In the genomic region with DNA sequence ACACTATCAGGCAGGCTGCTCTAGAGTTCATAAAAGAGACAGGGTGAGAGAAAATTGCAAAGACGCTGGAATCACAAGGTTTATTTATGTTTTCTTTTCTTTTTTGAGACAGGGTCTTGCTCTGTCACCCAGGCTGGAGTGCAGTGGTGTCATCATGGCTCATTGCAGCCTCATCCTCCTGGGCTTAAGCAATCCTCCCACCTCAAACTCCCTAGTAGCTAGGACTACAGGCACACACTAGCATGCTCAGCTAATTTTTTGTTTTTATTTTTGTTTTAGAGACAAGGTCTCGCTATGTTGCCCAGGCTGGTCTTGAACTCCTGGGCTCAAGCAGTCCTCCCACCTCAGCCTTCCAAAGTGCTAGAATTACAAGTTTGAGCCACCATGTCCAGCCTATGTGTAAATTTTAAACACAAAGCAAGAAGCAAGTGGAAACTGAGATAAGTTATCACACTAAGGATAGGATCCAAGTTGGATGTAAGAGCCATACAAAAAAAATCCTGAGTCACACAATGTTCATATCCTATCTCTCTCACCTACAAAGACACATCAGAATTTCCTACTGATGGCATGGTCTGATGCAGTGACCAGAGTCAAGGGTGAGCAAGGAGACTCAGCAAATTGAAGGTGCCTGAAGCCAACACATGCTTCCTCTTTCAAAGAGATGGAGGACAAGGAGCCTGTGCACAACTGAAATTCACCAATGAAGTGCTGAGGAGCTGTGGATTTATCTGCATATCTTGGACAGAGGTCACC, we compare ENCODE assay signal across 1 cellular context.
A peak's percentile ranks its signal among the peaks of the same experiment; 100 is the strongest.
TF ChIP-seq lines count a peak whose summit lies in the region.

No MANE protein-coding gene starts in this region.

TF ChIP-seq in K562, 482 proteins besides CTCF, POLR2A, EP300 and RAD21 (continued from another document and continues in another):
- TF ChIP-seq, protein P1, sequence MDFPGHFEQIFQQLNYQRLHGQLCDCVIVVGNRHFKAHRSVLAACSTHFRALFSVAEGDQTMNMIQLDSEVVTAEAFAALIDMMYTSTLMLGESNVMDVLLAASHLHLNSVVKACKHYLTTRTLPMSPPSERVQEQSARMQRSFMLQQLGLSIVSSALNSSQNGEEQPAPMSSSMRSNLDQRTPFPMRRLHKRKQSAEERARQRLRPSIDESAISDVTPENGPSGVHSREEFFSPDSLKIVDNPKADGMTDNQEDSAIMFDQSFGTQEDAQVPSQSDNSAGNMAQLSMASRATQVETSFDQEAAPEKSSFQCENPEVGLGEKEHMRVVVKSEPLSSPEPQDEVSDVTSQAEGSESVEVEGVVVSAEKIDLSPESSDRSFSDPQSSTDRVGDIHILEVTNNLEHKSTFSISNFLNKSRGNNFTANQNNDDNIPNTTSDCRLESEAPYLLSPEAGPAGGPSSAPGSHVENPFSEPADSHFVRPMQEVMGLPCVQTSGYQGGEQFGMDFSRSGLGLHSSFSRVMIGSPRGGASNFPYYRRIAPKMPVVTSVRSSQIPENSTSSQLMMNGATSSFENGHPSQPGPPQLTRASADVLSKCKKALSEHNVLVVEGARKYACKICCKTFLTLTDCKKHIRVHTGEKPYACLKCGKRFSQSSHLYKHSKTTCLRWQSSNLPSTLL (IDR thresholded peaks at IDR 0.05), result no peak
- TF ChIP-seq ARHGAP35 (IDR thresholded peaks at IDR 0.05; ENCODE audit: partially characterized antibody) (no peak), ZNF184 (CRISPR knock-in tag; IDR thresholded peaks at IDR 0.05) (no peak), MAFF (IDR thresholded peaks at IDR 0.05; ENCODE audit: low read length) (peak; percentile 18; the same call in 1 of the 2 replicates), CTBP1 (IDR thresholded peaks at IDR 0.05; ENCODE audit: borderline replicate concordance) (peak; percentile 90), NFE2L1 (tag; IDR thresholded peaks at IDR 0.05; ENCODE audit: borderline replicate concordance, low read depth) (no peak), POLR2B (IDR thresholded peaks at IDR 0.05; ENCODE audit: low read depth, partially characterized antibody) (no peak), HDAC8 (tag; IDR thresholded peaks at IDR 0.05) (no peak), SMARCC2 (IDR thresholded peaks at IDR 0.05; ENCODE audit: low read depth) (no peak; the same call in 1 of the 2 replicates), ELF4 (CRISPR knock-in tag; IDR thresholded peaks at IDR 0.05) (no peak), RBM22 (IDR thresholded peaks at IDR 0.05; ENCODE audit: low read depth, low read length, poor library complexity, severe bottlenecking) (no peak), ZNF224 (CRISPR knock-in tag; IDR thresholded peaks at IDR 0.05) (no peak), HIVEP1 (CRISPR knock-in tag; IDR thresholded peaks at IDR 0.05) (no peak), NR3C1 (CRISPR knock-in tag; IDR thresholded peaks at IDR 0.05) (no peak), EWSR1 (IDR thresholded peaks at IDR 0.05; ENCODE audit: borderline replicate concordance, low read depth, partially characterized antibody) (no peak), NCOA4 (IDR thresholded peaks at IDR 0.05; ENCODE audit: partially characterized antibody) (no peak), NBN (IDR thresholded peaks at IDR 0.05; ENCODE audit: low read depth) (no peak), ZNF76 (CRISPR knock-in tag; IDR thresholded peaks at IDR 0.05; ENCODE audit: borderline replicate concordance) (no peak), ZBTB7A (IDR thresholded peaks at IDR 0.05; ENCODE audit: borderline replicate concordance, control insufficient read depth, low read depth, low read length) (no peak), NFE2 (IDR thresholded peaks at IDR 0.05; ENCODE audit: low read depth) (peak; percentile 70), ADNP (tag; IDR thresholded peaks at IDR 0.05) (peak; percentile 87), SIX5 (IDR thresholded peaks at IDR 0.05; ENCODE audit: borderline replicate concordance in 1 of 2, insufficient read depth in 1 of 2, low read depth in 1 of 2, low read length in 2 of 2) (no peak), XRCC3 (IDR thresholded peaks at IDR 0.05) (no peak), RBM15 (IDR thresholded peaks at IDR 0.05; ENCODE audit: insufficient read depth, low read length) (no peak), ARID1B (IDR thresholded peaks at IDR 0.05) (peak; percentile 71), DPF2 (IDR thresholded peaks at IDR 0.05) (peak; percentile 56; the same call in 1 of the 2 replicates)
- TF ChIP-seq, protein P2, sequence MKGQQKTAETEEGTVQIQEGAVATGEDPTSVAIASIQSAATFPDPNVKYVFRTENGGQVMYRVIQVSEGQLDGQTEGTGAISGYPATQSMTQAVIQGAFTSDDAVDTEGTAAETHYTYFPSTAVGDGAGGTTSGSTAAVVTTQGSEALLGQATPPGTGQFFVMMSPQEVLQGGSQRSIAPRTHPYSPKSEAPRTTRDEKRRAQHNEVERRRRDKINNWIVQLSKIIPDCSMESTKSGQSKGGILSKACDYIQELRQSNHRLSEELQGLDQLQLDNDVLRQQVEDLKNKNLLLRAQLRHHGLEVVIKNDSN (CRISPR knock-in tag; IDR thresholded peaks at IDR 0.05), result no peak
- TF ChIP-seq, protein P3, sequence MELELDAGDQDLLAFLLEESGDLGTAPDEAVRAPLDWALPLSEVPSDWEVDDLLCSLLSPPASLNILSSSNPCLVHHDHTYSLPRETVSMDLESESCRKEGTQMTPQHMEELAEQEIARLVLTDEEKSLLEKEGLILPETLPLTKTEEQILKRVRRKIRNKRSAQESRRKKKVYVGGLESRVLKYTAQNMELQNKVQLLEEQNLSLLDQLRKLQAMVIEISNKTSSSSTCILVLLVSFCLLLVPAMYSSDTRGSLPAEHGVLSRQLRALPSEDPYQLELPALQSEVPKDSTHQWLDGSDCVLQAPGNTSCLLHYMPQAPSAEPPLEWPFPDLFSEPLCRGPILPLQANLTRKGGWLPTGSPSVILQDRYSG (tag; conservative IDR thresholded peaks at IDR 0.05; ENCODE audit: low read depth), result no peak
- TF ChIP-seq, protein P4, sequence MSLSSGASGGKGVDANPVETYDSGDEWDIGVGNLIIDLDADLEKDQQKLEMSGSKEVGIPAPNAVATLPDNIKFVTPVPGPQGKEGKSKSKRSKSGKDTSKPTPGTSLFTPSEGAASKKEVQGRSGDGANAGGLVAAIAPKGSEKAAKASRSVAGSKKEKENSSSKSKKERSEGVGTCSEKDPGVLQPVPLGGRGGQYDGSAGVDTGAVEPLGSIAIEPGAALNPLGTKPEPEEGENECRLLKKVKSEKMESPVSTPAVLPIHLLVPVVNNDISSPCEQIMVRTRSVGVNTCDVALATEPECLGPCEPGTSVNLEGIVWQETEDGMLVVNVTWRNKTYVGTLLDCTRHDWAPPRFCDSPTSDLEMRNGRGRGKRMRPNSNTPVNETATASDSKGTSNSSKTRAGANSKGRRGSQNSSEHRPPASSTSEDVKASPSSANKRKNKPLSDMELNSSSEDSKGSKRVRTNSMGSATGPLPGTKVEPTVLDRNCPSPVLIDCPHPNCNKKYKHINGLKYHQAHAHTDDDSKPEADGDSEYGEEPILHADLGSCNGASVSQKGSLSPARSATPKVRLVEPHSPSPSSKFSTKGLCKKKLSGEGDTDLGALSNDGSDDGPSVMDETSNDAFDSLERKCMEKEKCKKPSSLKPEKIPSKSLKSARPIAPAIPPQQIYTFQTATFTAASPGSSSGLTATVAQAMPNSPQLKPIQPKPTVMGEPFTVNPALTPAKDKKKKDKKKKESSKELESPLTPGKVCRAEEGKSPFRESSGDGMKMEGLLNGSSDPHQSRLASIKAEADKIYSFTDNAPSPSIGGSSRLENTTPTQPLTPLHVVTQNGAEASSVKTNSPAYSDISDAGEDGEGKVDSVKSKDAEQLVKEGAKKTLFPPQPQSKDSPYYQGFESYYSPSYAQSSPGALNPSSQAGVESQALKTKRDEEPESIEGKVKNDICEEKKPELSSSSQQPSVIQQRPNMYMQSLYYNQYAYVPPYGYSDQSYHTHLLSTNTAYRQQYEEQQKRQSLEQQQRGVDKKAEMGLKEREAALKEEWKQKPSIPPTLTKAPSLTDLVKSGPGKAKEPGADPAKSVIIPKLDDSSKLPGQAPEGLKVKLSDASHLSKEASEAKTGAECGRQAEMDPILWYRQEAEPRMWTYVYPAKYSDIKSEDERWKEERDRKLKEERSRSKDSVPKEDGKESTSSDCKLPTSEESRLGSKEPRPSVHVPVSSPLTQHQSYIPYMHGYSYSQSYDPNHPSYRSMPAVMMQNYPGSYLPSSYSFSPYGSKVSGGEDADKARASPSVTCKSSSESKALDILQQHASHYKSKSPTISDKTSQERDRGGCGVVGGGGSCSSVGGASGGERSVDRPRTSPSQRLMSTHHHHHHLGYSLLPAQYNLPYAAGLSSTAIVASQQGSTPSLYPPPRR (CRISPR knock-in tag; IDR thresholded peaks at IDR 0.05; ENCODE audit: borderline replicate concordance), result no peak
- TF ChIP-seq, protein P5, sequence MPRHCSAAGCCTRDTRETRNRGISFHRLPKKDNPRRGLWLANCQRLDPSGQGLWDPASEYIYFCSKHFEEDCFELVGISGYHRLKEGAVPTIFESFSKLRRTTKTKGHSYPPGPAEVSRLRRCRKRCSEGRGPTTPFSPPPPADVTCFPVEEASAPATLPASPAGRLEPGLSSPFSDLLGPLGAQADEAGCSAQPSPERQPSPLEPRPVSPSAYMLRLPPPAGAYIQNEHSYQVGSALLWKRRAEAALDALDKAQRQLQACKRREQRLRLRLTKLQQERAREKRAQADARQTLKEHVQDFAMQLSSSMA (CRISPR knock-in tag; IDR thresholded peaks at IDR 0.05), result no peak
- TF ChIP-seq, protein P6, sequence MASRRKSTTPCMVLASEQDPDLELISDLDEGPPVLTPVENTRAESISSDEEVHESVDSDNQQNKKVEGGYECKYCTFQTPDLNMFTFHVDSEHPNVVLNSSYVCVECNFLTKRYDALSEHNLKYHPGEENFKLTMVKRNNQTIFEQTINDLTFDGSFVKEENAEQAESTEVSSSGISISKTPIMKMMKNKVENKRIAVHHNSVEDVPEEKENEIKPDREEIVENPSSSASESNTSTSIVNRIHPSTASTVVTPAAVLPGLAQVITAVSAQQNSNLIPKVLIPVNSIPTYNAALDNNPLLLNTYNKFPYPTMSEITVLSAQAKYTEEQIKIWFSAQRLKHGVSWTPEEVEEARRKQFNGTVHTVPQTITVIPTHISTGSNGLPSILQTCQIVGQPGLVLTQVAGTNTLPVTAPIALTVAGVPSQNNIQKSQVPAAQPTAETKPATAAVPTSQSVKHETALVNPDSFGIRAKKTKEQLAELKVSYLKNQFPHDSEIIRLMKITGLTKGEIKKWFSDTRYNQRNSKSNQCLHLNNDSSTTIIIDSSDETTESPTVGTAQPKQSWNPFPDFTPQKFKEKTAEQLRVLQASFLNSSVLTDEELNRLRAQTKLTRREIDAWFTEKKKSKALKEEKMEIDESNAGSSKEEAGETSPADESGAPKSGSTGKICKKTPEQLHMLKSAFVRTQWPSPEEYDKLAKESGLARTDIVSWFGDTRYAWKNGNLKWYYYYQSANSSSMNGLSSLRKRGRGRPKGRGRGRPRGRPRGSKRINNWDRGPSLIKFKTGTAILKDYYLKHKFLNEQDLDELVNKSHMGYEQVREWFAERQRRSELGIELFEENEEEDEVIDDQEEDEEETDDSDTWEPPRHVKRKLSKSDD (conservative IDR thresholded peaks at IDR 0.05; ENCODE audit: low read length), result no peak
- TF ChIP-seq, protein P7, sequence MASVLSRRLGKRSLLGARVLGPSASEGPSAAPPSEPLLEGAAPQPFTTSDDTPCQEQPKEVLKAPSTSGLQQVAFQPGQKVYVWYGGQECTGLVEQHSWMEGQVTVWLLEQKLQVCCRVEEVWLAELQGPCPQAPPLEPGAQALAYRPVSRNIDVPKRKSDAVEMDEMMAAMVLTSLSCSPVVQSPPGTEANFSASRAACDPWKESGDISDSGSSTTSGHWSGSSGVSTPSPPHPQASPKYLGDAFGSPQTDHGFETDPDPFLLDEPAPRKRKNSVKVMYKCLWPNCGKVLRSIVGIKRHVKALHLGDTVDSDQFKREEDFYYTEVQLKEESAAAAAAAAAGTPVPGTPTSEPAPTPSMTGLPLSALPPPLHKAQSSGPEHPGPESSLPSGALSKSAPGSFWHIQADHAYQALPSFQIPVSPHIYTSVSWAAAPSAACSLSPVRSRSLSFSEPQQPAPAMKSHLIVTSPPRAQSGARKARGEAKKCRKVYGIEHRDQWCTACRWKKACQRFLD (CRISPR knock-in tag; IDR thresholded peaks at IDR 0.05), result no peak
- TF ChIP-seq, protein P8, sequence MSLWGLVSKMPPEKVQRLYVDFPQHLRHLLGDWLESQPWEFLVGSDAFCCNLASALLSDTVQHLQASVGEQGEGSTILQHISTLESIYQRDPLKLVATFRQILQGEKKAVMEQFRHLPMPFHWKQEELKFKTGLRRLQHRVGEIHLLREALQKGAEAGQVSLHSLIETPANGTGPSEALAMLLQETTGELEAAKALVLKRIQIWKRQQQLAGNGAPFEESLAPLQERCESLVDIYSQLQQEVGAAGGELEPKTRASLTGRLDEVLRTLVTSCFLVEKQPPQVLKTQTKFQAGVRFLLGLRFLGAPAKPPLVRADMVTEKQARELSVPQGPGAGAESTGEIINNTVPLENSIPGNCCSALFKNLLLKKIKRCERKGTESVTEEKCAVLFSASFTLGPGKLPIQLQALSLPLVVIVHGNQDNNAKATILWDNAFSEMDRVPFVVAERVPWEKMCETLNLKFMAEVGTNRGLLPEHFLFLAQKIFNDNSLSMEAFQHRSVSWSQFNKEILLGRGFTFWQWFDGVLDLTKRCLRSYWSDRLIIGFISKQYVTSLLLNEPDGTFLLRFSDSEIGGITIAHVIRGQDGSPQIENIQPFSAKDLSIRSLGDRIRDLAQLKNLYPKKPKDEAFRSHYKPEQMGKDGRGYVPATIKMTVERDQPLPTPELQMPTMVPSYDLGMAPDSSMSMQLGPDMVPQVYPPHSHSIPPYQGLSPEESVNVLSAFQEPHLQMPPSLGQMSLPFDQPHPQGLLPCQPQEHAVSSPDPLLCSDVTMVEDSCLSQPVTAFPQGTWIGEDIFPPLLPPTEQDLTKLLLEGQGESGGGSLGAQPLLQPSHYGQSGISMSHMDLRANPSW (CRISPR knock-in tag; IDR thresholded peaks at IDR 0.05), result no peak
- TF ChIP-seq, protein P9, sequence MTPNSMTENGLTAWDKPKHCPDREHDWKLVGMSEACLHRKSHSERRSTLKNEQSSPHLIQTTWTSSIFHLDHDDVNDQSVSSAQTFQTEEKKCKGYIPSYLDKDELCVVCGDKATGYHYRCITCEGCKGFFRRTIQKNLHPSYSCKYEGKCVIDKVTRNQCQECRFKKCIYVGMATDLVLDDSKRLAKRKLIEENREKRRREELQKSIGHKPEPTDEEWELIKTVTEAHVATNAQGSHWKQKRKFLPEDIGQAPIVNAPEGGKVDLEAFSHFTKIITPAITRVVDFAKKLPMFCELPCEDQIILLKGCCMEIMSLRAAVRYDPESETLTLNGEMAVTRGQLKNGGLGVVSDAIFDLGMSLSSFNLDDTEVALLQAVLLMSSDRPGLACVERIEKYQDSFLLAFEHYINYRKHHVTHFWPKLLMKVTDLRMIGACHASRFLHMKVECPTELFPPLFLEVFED (CRISPR knock-in tag; conservative IDR thresholded peaks at IDR 0.05), result no peak
- TF ChIP-seq, protein P10, sequence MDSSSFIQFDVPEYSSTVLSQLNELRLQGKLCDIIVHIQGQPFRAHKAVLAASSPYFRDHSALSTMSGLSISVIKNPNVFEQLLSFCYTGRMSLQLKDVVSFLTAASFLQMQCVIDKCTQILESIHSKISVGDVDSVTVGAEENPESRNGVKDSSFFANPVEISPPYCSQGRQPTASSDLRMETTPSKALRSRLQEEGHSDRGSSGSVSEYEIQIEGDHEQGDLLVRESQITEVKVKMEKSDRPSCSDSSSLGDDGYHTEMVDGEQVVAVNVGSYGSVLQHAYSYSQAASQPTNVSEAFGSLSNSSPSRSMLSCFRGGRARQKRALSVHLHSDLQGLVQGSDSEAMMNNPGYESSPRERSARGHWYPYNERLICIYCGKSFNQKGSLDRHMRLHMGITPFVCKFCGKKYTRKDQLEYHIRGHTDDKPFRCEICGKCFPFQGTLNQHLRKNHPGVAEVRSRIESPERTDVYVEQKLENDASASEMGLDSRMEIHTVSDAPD (CRISPR knock-in tag; IDR thresholded peaks at IDR 0.05), result no peak
